In the genomic region with DNA sequence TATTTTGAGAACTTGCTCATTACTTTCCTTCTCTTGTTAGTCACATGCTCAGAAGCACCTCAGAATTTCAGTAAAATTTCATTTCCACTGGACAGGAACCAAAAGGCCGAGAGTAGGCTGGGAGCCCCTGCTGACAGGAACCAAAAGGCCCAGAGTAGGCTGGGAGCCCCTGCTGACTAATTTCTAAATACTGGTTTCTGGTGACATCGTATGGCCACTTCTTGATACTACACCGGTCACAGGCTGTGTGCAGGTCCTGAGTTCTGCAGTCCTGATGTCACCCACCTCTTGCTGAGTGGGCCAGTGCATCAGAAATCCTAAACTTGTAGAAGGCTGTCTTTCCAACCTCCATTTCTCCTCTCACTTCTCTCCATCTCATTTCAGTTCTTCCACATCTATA, we compare ENCODE assay signal across 8 cellular contexts. TPM values are rescaled to one million over a fixed set of nuclear protein-coding genes. Genes with fewer than 3 reads are reported as not detected.
A peak's percentile ranks its signal among the peaks of the same experiment; 100 is the strongest.
DNase-seq lines count a peak whose midpoint lies in the region; ATAC-seq and TF ChIP-seq lines count a peak whose summit lies in the region.

No MANE protein-coding gene starts in this region.

- H3K79me2 ChIP-seq in OCI-LY3 (ENCODE audit: low read length) = no peaks in the 10 kb centered on the region

- H3K9ac ChIP-seq in OCI-LY3 (ENCODE audit: low read length) = no peak overlapping the region

- peak; percentile 12 to 17 for DNase-seq in NOMO-1 (lab: John Stamatoyannopoulos, UW; ENCODE audit: unreplicated experiment in 2 of 2)
- no peak for DNase-seq in NOMO-1 treated with dmso at 0.1 percent for 144 hours (lab: John Stamatoyannopoulos, UW; ENCODE audit: unreplicated experiment)
- peak; percentile 69 for DNase-seq in dedifferentiated amniotic fluid mesenchymal stem cell (ENCODE audit: extremely low spot score)
- peak; percentile 65 for DNase-seq in myocyte (ENCODE audit: low read depth)
- DNase-seq in effector CD4-positive, alpha-beta T cell = no peak

- H3K36me3 ChIP-seq in OCI-LY3 (replicated peaks; ENCODE audit: low read depth, low read length) = no peaks in the 10 kb centered on the region

- H4K20me1 ChIP-seq in OCI-LY3 (ENCODE audit: insufficient read depth, low read length) = no peaks in the 10 kb centered on the region

- H2AFZ ChIP-seq in OCI-LY3 (ENCODE audit: low read depth, low read length) = no peak overlapping the region; the same call in 1 of the 2 replicates

- H3K4me2 ChIP-seq in OCI-LY3 (ENCODE audit: low read length) = peak overlapping the region; percentile 26

- H3K4me1 ChIP-seq in OCI-LY3 (ENCODE audit: low read length) = peaks cover 11% of the 10 kb centered on the region

- H3K27me3 ChIP-seq in OCI-LY3 (ENCODE audit: low read depth, low read length) = 0 out of 2 replicates have a peak, but pooled peaks cover 2% of the 10 kb centered on the region

- peak; percentile 80 for TF ChIP-seq CTCF in OCI-LY3 (IDR thresholded peaks at IDR 0.05; ENCODE audit: low read depth, low read length)

- ATAC-seq in GM21526 (IDR thresholded peaks at IDR 0.05; ENCODE audit: low FRiP score, unreplicated experiment) (peak; percentile 92), HG03558 (IDR thresholded peaks at IDR 0.05; ENCODE audit: extremely low read depth, unreplicated experiment) (peak; percentile 82)

- H3K4me3 ChIP-seq in OCI-LY3 (ENCODE audit: low read length) = no peak overlapping the region

- H3K27ac ChIP-seq in OCI-LY3 (ENCODE audit: low read length) = no peak overlapping the region

- no peaks in the 10 kb centered on the region for H3K9me3 ChIP-seq in OCI-LY3 (ENCODE audit: insufficient read depth, low read length)

RNA-seq across cellular contexts. Expression of gene EN1, which starts 17.7 kb away (rescaled TPM):
- total RNA-seq in myocyte = 5.1 and 8.1 TPM in 2 replicates
- polyA plus RNA-seq in myocyte (2012) = 7.7 TPM

Comparison
In these comparisons a context has a peak if more than half of its experiments do, and no peak if none do; other contexts are left out.
1. DNase-seq: peak in NOMO-1 (2 of 2), dedifferentiated amniotic fluid mesenchymal stem cell (single experiment) and myocyte (single experiment); none in NOMO-1 treated with dmso at 0.1 percent for 144 hours (single experiment) and effector CD4-positive, alpha-beta T cell (single experiment).